ENCODE assay signal across 18 cellular contexts in the genomic region with DNA sequence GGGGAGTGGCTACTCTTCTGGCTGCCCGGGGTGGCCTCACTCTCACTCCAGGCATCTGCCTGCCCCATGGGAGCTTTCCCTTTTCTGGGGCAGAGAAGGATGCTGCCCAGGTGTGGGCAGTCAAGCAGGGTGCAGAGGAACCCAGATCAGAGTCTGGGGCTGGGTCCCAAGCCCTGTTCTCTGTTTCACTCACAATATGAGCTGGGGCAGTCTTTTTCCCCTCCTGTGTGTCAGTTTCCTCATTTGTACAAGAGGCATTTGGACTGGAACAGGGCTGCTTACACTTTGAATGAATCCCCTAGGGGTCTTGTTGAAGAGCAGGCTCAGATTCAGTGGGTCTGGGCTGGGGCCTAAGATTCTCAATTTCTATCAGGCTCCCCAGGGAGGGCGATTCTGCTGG. TPM values are rescaled to one million over a fixed set of nuclear protein-coding genes. Genes with fewer than 3 reads are reported as not detected.
DNase-seq lines count a peak whose midpoint lies in the region.
"Had no signal": no experiment of that assay in that cellular context is flagged by ENCODE, and none has a peak within 500 bp of the region (broad histone marks: within the 10 kb centered on the region; RNA-seq: fewer than 3 reads in every experiment).

No MANE protein-coding gene starts in this region.

- H4K20me1 ChIP-seq in Karpas-422 (ENCODE audit: insufficient read depth, low read depth, low read length): no peaks in the 10 kb centered on the region

- H2AFZ ChIP-seq in Karpas-422 (ENCODE audit: low read length): peak overlapping the region; percentile 21
- H2AFZ ChIP-seq: GM23338 had no signal

- H3K4me3 ChIP-seq in Karpas-422 (ENCODE audit: low read length) (peak overlapping the region; percentile 37), subcutaneous abdominal adipose tissue (ENCODE audit: low read depth in 1 of 5, low read length in 5 of 5) (no peak overlapping the region)
- H3K4me3 ChIP-seq: A549, GM23338 had no signal

- no peaks in the 10 kb centered on the region; the same call in 1 of the 2 replicates for H3K36me3 ChIP-seq in Karpas-422 (ENCODE audit: insufficient read depth, low read length)
- peaks cover 0 to 32% (median 14%) of the 10 kb centered on the region in 5 donors for H3K36me3 ChIP-seq in subcutaneous abdominal adipose tissue (ENCODE audit: control insufficient read depth in 5 of 5, insufficient read depth in 5 of 5, low read length in 5 of 5)

- H3K4me1 ChIP-seq in Karpas-422 (ENCODE audit: low read length) (peaks cover 73% of the 10 kb centered on the region), subcutaneous abdominal adipose tissue (ENCODE audit: control insufficient read depth in 5 of 5, insufficient read depth in 5 of 5, low read length in 5 of 5) (peaks cover 4 to 65% (median 8%) of the 10 kb centered on the region in 5 donors)
- H3K4me1 ChIP-seq: A549 had no signal

- H3K9me2 ChIP-seq in Karpas-422 (replicated peaks; ENCODE audit: insufficient read depth, low read length): no peaks in the 10 kb centered on the region

- H3K9ac ChIP-seq in Karpas-422 (ENCODE audit: low read length) (peak overlapping the region; percentile 51), subcutaneous abdominal adipose tissue (ENCODE audit: low read length in 5 of 5) (no peak overlapping the region)

- no peaks in the 10 kb centered on the region for H3K79me2 ChIP-seq in Karpas-422 (ENCODE audit: low read length)

- H3K4me2 ChIP-seq in Karpas-422 (ENCODE audit: low read depth, low read length, poor library complexity, severe bottlenecking): peak overlapping the region; percentile 63
- H3K4me2 ChIP-seq: A549, GM23338 had no signal

- H3K9me3 ChIP-seq in Karpas-422 (ENCODE audit: low read length): no peaks in the 10 kb centered on the region
- H3K9me3 ChIP-seq in subcutaneous abdominal adipose tissue (ENCODE audit: control insufficient read depth in 5 of 5, low read length in 5 of 5): peaks cover 0 to 7% (median 0%) of the 10 kb centered on the region in 5 donors
- H3K9me3 ChIP-seq: A549 had no signal

- DNase-seq in NCI-H2171 treated with DMSO at 0.1 percent for 48 hours (lab: John Stamatoyannopoulos, UW): peak; percentile 50
- DNase-seq in NCI-H2171 (lab: John Stamatoyannopoulos, UW): no peak
- peak; percentile 88 for DNase-seq in Karpas-422
- DNase-seq in germinal center (ENCODE audit: low spot score): peak; percentile 14
- no peak for DNase-seq in RPMI8226
- DNase-seq in NCI-H2227 (lab: John Stamatoyannopoulos, UW; ENCODE audit: unreplicated experiment): no peak
- DNase-seq: C1 segment of cervical spinal cord; CD4-positive, CD25-positive, alpha-beta regulatory T cell; CD8-positive, alpha-beta memory T cell; COR-L47; DMS79; GDM1; HCEC 1CT had no signal

- H3K27me3 ChIP-seq in Karpas-422 (ENCODE audit: low read length): no peaks in the 10 kb centered on the region
- no peaks in the 10 kb centered on the region for H3K27me3 ChIP-seq in subcutaneous abdominal adipose tissue (ENCODE audit: control insufficient read depth in 5 of 5, insufficient read depth in 4 of 5, low read length in 5 of 5)

- H3K27ac ChIP-seq in Karpas-422 (ENCODE audit: low read length): peak overlapping the region; percentile 86
- H3K27ac ChIP-seq in subcutaneous abdominal adipose tissue (ENCODE audit: low read depth, low read length): peak overlapping the region; percentile 24
- H3K27ac ChIP-seq: 22Rv1, A549 had no signal

RNA-seq across cellular contexts. Expression of gene AQP1, which starts 38.4 kb away (rescaled TPM):
- total RNA-seq in Karpas-422 (2014; rRNA removed; shearing (Covaris generic); ENCODE audit: low replicate concordance): 0.22 and 0.82 TPM in 2 replicates
- total RNA-seq: HepG2 had no signal

Comparison
In these comparisons a context has a peak if more than half of its experiments do, and no peak if none do; other contexts are left out.
1. DNase-seq: peak in NCI-H2171 treated with DMSO at 0.1 percent for 48 hours (single experiment), Karpas-422 (single experiment) and germinal center (single experiment); none in NCI-H2171 (single experiment), RPMI8226 (single experiment) and NCI-H2227 (single experiment).